In genomic region chr19:1742989-1743696, GRCh38 we compare ENCODE assay signal across 28 cellular contexts. TPM values are rescaled to one million over a fixed set of nuclear protein-coding genes. Genes with fewer than 3 reads are reported as not detected.
DNase-seq lines count a peak whose midpoint lies in the region; ATAC-seq, FAIRE-seq and TF ChIP-seq lines count a peak whose summit lies in the region.
"Had no signal": no experiment of that assay in that cellular context is flagged by ENCODE, and none has a peak within 500 bp of the region (broad histone marks: within the 10 kb centered on the region; RNA-seq: fewer than 3 reads in every experiment).

No MANE protein-coding gene starts in this region.

- H4K8ac ChIP-seq in H1 (ENCODE audit: extremely low read depth, insufficient read depth, low read length), result no peak overlapping the region; the same call in 1 of the 2 replicates

- H3K36me3 ChIP-seq in HepG2 (replicated peaks in 1 of 2; ENCODE audit: control insufficient read depth in 1 of 2, insufficient read depth in 2 of 2, low read length in 2 of 2) (no peaks in the 10 kb centered on the region), right lobe of liver (no peaks in the 10 kb centered on the region), HEK293 (ENCODE audit: control insufficient read depth in 2 of 2, insufficient read depth in 1 of 2, low read length in 2 of 2) (no peaks in the 10 kb centered on the region), H1 (ENCODE audit: control insufficient read depth in 2 of 4, insufficient read depth in 4 of 4, low read length in 3 of 4) (no peaks in the 10 kb centered on the region), right atrium auricular region (no peaks in the 10 kb centered on the region)
- H3K36me3 ChIP-seq: BE2C, BLaER1 had no signal

- H2AFZ ChIP-seq in HepG2 (ENCODE audit: low read length) (no peak overlapping the region), H1 (ENCODE audit: low read length) (no peak overlapping the region)

- no peak overlapping the region for H3K4ac ChIP-seq in H1 (replicated peaks; ENCODE audit: insufficient read length, low read depth, low read length)

- H3K27ac ChIP-seq in HepG2 (ENCODE audit: extremely low read length, insufficient read depth, low read length) (no peak overlapping the region), right lobe of liver (no peak overlapping the region), HEK293 (ENCODE audit: extremely low read depth, low read depth, low read length) (no peak overlapping the region), H1 (ENCODE audit: low read depth, low read length) (no peak overlapping the region), right atrium auricular region (no peak overlapping the region)
- H3K27ac ChIP-seq: 22Rv1, BLaER1 had no signal

- no peak overlapping the region for H2AK5ac ChIP-seq in H1 (ENCODE audit: low read depth, low read length)

- peaks cover 7 to 48% of the 10 kb centered on the region in 2 experiments for H3K27me3 ChIP-seq in HepG2 (ENCODE audit: control insufficient read depth in 1 of 2, insufficient read depth in 2 of 2, low read length in 2 of 2)
- H3K27me3 ChIP-seq in right lobe of liver, result peaks cover 4 to 20% of the 10 kb centered on the region in 2 donors
- H3K27me3 ChIP-seq in H1 (replicated peaks in 1 of 4; ENCODE audit: control insufficient read depth in 3 of 4, extremely low read depth in 1 of 4, insufficient read depth in 3 of 4, low read length in 3 of 4), result peaks cover 23 to 42% (median 36%) of the 10 kb centered on the region in 4 experiments
- peaks cover 23 to 38% of the 10 kb centered on the region in 2 donors for H3K27me3 ChIP-seq in right atrium auricular region

- H3K9ac ChIP-seq in HepG2 (ENCODE audit: insufficient read depth, low read depth, low read length), result no peak overlapping the region
- no peak overlapping the region for H3K9ac ChIP-seq in H1 (replicated peaks in 1 of 4; ENCODE audit: extremely low read depth in 1 of 4, low read depth in 3 of 4, low read length in 3 of 4)
- H3K9ac ChIP-seq: BLaER1 had no signal

- H4K20me1 ChIP-seq in HepG2 (ENCODE audit: insufficient read depth, low read length) (no peaks in the 10 kb centered on the region), H1 (replicated peaks in 1 of 2; ENCODE audit: control insufficient read depth in 1 of 2, insufficient read depth in 2 of 2, low read length in 2 of 2) (peaks cover 0 to 4% of the 10 kb centered on the region in 2 experiments)

- FAIRE-seq in HepG2 (lab: Jason Lieb, UNC) (no peak), H1 (lab: Jason Lieb, UNC) (no peak)
- FAIRE-seq: G401.6, GM12891, GM19239 had no signal

- in situ Hi-C loops in HepG2 (cut with HindIII; ENCODE audit: extremely low pct_ligation_motif_present, low pct_unique_long_range_greater_than_20kb), result no loop called here

- POLR2A ChIA-PET in HepG2 (lab: Yijun Ruan, JAX) (no interaction called here), HEK293 (lab: Yijun Ruan, JAX) (no interaction called here), H1 (lab: Charles Lee; ENCODE audit: partially characterized antibody) (interaction anchor here (1.2 to 2.1 kb wide), 2 partner anchors 9 to 92 kb away, joined by 3 to 6 read pairs; no protein-coding TSS in a partner anchor)

- intact Hi-C loops in HepG2 (cut with micrococcal nuclease; ENCODE audit: unreplicated experiment), result no loop called here
- intact Hi-C loops in right lobe of liver (cut with DNase I), result no loop called here

- H2BK120ac ChIP-seq in H1 (replicated peaks; ENCODE audit: low read depth, low read length), result no peak overlapping the region

- H2BK20ac ChIP-seq in H1 (ENCODE audit: low read length), result no peak overlapping the region

- no peak for DNase-seq in HepG2 (ENCODE audit: low spot score)
- DNase-seq in right lobe of liver, result no peak
- no peak for DNase-seq in H1 (ENCODE audit: low read depth in 1 of 2, low spot score in 2 of 2)
- no peak for DNase-seq in activated CD4-positive, alpha-beta T cell treated with anti-CD3 and anti-CD28 coated beads, Interleukin-2, amount 50 U/mL, for 1 hour
- DNase-seq in right atrium auricular region (ENCODE audit: low spot score), result no peak
- DNase-seq in DMS53 treated with DMSO at 0.1 percent for 48 hours (lab: John Stamatoyannopoulos, UW; ENCODE audit: unreplicated experiment), result no peak
- DNase-seq: ACHN; BE2C; C1 segment of cervical spinal cord; CD4-positive, CD25-positive, alpha-beta regulatory T cell; CD8-positive, alpha-beta memory T cell; COR-L47; DMS 273 treated with DMSO at 0.1 percent for 48 hours; DMS153; DMS53; DMS79 treated with DMSO at 0.1 percent for 48 hours; GF-D8 had no signal

- TF ChIP-seq POLR2A in HepG2 (IDR thresholded peaks at IDR 0.05; ENCODE audit: insufficient read depth in 1 of 2, low read depth in 2 of 2, low read length in 2 of 2) (no peak), right lobe of liver (IDR thresholded peaks at IDR 0.05) (no peak), H1 (IDR thresholded peaks at IDR 0.05; ENCODE audit: control extremely low read depth in 1 of 2, low read depth in 2 of 2, low read length in 2 of 2) (no peak)

- TF ChIP-seq RAD21 in HepG2 (CRISPR knock-in tag; IDR thresholded peaks at IDR 0.05) (no peak), H1 (IDR thresholded peaks at IDR 0.05 in 1 of 2, conservative IDR thresholded peaks at IDR 0.05 in 1 of 2; ENCODE audit: low read depth in 2 of 2, low read length in 2 of 2) (no peak)

- no peak overlapping the region for H3K18ac ChIP-seq in H1 (ENCODE audit: extremely low read depth, low read length)

- H2BK12ac ChIP-seq in H1 (ENCODE audit: low read depth, low read length), result 0 out of 2 replicates have a peak overlapping the region, but pooled peaks have one; percentile 9

- H3K79me2 ChIP-seq in HepG2 (ENCODE audit: insufficient read depth, low read length), result no peaks in the 10 kb centered on the region
- H3K79me2 ChIP-seq in H1 (ENCODE audit: control insufficient read depth in 1 of 2, insufficient read depth in 2 of 2, low read length in 2 of 2), result no peaks in the 10 kb centered on the region

- 50% methylated on average over 16 of the region's 34 CpGs for WGBS in HepG2 (ENCODE audit: low lambda C conversion rate)
- 65% methylated on average over 10 of the region's 34 CpGs for WGBS in right lobe of liver (ENCODE audit: insufficient coverage, low coverage, low lambda C conversion rate, missing lambda C conversion rate)
- WGBS in H1 (ENCODE audit: extremely low coverage in 1 of 2, insufficient coverage in 1 of 2, insufficient read length in 1 of 2, insufficient replicate concordance in 2 of 2, low coverage in 1 of 2, low lambda C conversion rate in 2 of 2, missing lambda C conversion rate in 1 of 2), 2 experiments, result 87% methylated on average over 34 of the region's 34 CpGs; no CpG with 5 or more reads in 1 of the 2 experiments

- H3K14ac ChIP-seq in H1 (ENCODE audit: insufficient read length), result no peak overlapping the region

- H3K9me3 ChIP-seq in HepG2 (ENCODE audit: low read length) (no peaks in the 10 kb centered on the region), right lobe of liver (no peaks in the 10 kb centered on the region), HEK293 (ENCODE audit: control insufficient read depth, insufficient read depth, low read depth, low read length) (no peaks in the 10 kb centered on the region), H1 (ENCODE audit: insufficient read depth in 2 of 2, low read depth in 1 of 2, low read length in 1 of 2) (peaks cover 0 to 3% of the 10 kb centered on the region in 2 experiments; a peak in 1 of 4 replicates), right atrium auricular region (peaks cover 0 to 8% of the 10 kb centered on the region in 2 donors)
- H3K9me3 ChIP-seq: BE2C had no signal

- TF ChIP-seq CTCF in HepG2 (CRISPR knock-in tag; IDR thresholded peaks at IDR 0.05) (no peak), right lobe of liver (IDR thresholded peaks at IDR 0.05) (no peak), HEK293 (tag by site-specific recombination; IDR thresholded peaks at IDR 0.05) (no peak), H1 (IDR thresholded peaks at IDR 0.05; ENCODE audit: control extremely low read depth in 1 of 3, insufficient read depth in 1 of 3, low read depth in 1 of 3, low read length in 3 of 3) (no peak), right atrium auricular region (IDR thresholded peaks at IDR 0.05) (no peak)

- H3K79me1 ChIP-seq in H1 (ENCODE audit: low read depth, low read length), result no peaks in the 10 kb centered on the region

- ATAC-seq in HepG2 (no peak), right lobe of liver (no peak)

- CTCF ChIA-PET in HepG2 (lab: Yijun Ruan, JAX; ENCODE audit: low intra/inter-chr PET ratio, low total read pairs), result no interaction called here
- CTCF ChIA-PET in HEK293 (lab: Yijun Ruan, JAX), result interaction anchor here (2.0 kb wide), 1 partner anchor 71 kb away, joined by 6 read pairs; no protein-coding TSS in a partner anchor
- CTCF ChIA-PET in H1 (lab: Charles Lee; ENCODE audit: partially characterized antibody), result interaction anchor here (1.4 to 5.2 kb wide), 3 partner anchors 24 to 69 kb away, joined by 6 to 26 read pairs (median 7); no protein-coding TSS in a partner anchor

- no TSS peak for BruUV-seq in HepG2 (replicated peaks; lab: Mats Ljungman, UMichigan)

- H4K91ac ChIP-seq in H1 (replicated peaks; ENCODE audit: insufficient read length, low read length), result no peak overlapping the region

- TF ChIP-seq EP300 in HepG2 (IDR thresholded peaks at IDR 0.05; ENCODE audit: low read depth in 2 of 2, low read length in 2 of 2) (no peak), HepG2 (CRISPR knock-in tag; IDR thresholded peaks at IDR 0.05; ENCODE audit: borderline replicate concordance) (no peak), H1 (IDR thresholded peaks at IDR 0.05; ENCODE audit: borderline replicate concordance in 1 of 2, low read depth in 2 of 2, low read length in 2 of 2) (no peak)

- H3K23ac ChIP-seq in H1 (ENCODE audit: insufficient read length), result no peak overlapping the region

- peaks cover 5% of the 10 kb centered on the region; the same call in 1 of the 2 replicates for H3K23me2 ChIP-seq in H1 (ENCODE audit: low read depth, low read length)

- no peak overlapping the region for H2BK15ac ChIP-seq in H1 (ENCODE audit: low read length)

- H4K5ac ChIP-seq in H1 (ENCODE audit: insufficient read length, low read depth, low read length), result no peak overlapping the region

- no peak overlapping the region for H2BK5ac ChIP-seq in H1 (ENCODE audit: low read depth, low read length)

- no peak overlapping the region for H3K56ac ChIP-seq in H1 (replicated peaks; ENCODE audit: insufficient read length, low read depth, low read length)

- H3K4me3 ChIP-seq in HepG2 (replicated peaks in 1 of 3; ENCODE audit: insufficient read depth in 1 of 3, low read depth in 2 of 3, low read length in 3 of 3) (no peak overlapping the region), right lobe of liver (no peak overlapping the region), HEK293 (ENCODE audit: low read depth, low read length) (no peak overlapping the region), H1 (ENCODE audit: extremely low read depth in 1 of 4, insufficient read depth in 2 of 4, low read depth in 3 of 4, low read length in 4 of 4) (no peak overlapping the region), right atrium auricular region (no peak overlapping the region)
- H3K4me3 ChIP-seq: BLaER1 had no signal

- H3K4me2 ChIP-seq in HepG2 (ENCODE audit: low read depth, low read length) (no peak overlapping the region), H1 (ENCODE audit: insufficient read depth in 1 of 2, low read depth in 2 of 2, low read length in 2 of 2) (no peak overlapping the region)
- H3K4me2 ChIP-seq: BLaER1 had no signal

- H3K4me1 ChIP-seq in HepG2 (ENCODE audit: insufficient read depth, low read length) (0 out of 2 replicates have a peak, but pooled peaks cover 12% of the 10 kb centered on the region), right lobe of liver (no peaks in the 10 kb centered on the region), HEK293 (ENCODE audit: control insufficient read depth, insufficient read depth, low read length) (peaks cover 9% of the 10 kb centered on the region; the same call in 1 of the 2 replicates), H1 (replicated peaks in 1 of 4; ENCODE audit: control insufficient read depth in 3 of 4, insufficient read depth in 4 of 4, low read length in 3 of 4) (peaks cover 0 to 31% (median 23%) of the 10 kb centered on the region in 4 experiments; a peak in 6 of 7 replicates), right atrium auricular region (peaks cover 0 to 4% of the 10 kb centered on the region in 2 donors)
- H3K4me1 ChIP-seq: BE2C had no signal

RNA-seq across cellular contexts. Expression of gene ONECUT3, which starts 10.2 kb away (rescaled TPM):
- not detected in 2 replicates for total RNA-seq in HepG2 (2016; rRNA removed; fragmentation: Illumina TruSeq; extraction: Trizol)
- not detected in 2 replicates for total RNA-seq in HepG2 (2016; cell fraction: cytosol; rRNA removed; fragmentation: Illumina TruSeq; extraction: Trizol; ENCODE audit: low read depth)
- total RNA-seq in HepG2 (2016; cell fraction: insoluble cytoplasmic fraction; rRNA removed; fragmentation: Illumina TruSeq; extraction: Trizol), result not detected in 2 replicates
- not detected in 2 replicates for total RNA-seq in HepG2 (2016; cell fraction: membrane; rRNA removed; fragmentation: Illumina TruSeq; extraction: Trizol)
- total RNA-seq in HepG2 (2016; cell fraction: nucleus; rRNA removed; fragmentation: Illumina TruSeq; extraction: Trizol), result not detected in 2 replicates
- polyA plus RNA-seq in HepG2 (2011; rRNA removed), result under 0.01 and 0.01 TPM in 2 replicates
- polyA plus RNA-seq in HepG2 (2011; cell fraction: cytosol; rRNA removed), result 0.01 TPM in 1 of 2 replicates, not detected in the other
- 0.03 TPM in 1 of 2 replicates, not detected in the other for polyA plus RNA-seq in HepG2 (2011; cell fraction: nucleus; rRNA removed)
- polyA plus RNA-seq in HepG2 (2012), result not detected in 2 replicates
- polyA plus RNA-seq in HepG2 (2016; cell fraction: cytosol; fragmentation: Illumina TruSeq; extraction: Trizol; ENCODE audit: low read depth), result not detected in 2 replicates
- 0.02 TPM in 1 of 2 replicates, not detected in the other for polyA plus RNA-seq in HepG2 (2016; cell fraction: insoluble cytoplasmic fraction; fragmentation: Illumina TruSeq; extraction: Trizol; ENCODE audit: low read depth)
- not detected in 2 replicates for polyA plus RNA-seq in HepG2 (2016; cell fraction: membrane; fragmentation: Illumina TruSeq; extraction: Trizol; ENCODE audit: low read depth)
- polyA plus RNA-seq in HepG2 (2016; cell fraction: nucleus; fragmentation: Illumina TruSeq; extraction: Trizol; ENCODE audit: insufficient read depth, low read depth), result not detected in 2 replicates
- polyA minus RNA-seq in HepG2 (2011; rRNA and poly(A)+ RNA removed; ENCODE audit: low replicate concordance), result not detected in 2 replicates
- polyA minus RNA-seq in HepG2 (2011; cell fraction: cytosol; rRNA and poly(A)+ RNA removed), result not detected in 2 replicates
- polyA minus RNA-seq in HepG2 (2011; cell fraction: nucleus; rRNA and poly(A)+ RNA removed), result not detected in 2 replicates
- not detected for total RNA-seq in right lobe of liver
- not detected in 2 replicates for total RNA-seq in H1 (2021; fragmentation: NEBNext Ultra II Directional; extraction: Animal tissue kit (Norgen Biotek cat#: 25700))
- not detected in 2 replicates for polyA plus RNA-seq in H1 (2011; rRNA removed)
- polyA plus RNA-seq in H1 (2011; cell fraction: cytosol; rRNA removed), result not detected
- not detected for polyA plus RNA-seq in H1 (2011; cell fraction: nucleus; rRNA removed)
- polyA plus RNA-seq in H1 (2012, experiment 1 of 2), result 0.04 TPM in 1 of 4 replicates, not detected in the others
- 0.01 TPM for polyA plus RNA-seq in H1 (2012, experiment 2 of 2)
- polyA plus RNA-seq in H1 (2013, experiment 1 of 2), result not detected
- not detected for polyA plus RNA-seq in H1 (2013, experiment 2 of 2)
- not detected in 2 replicates for polyA minus RNA-seq in H1 (2011; rRNA and poly(A)+ RNA removed)
- not detected for polyA minus RNA-seq in H1 (2011; cell fraction: cytosol; rRNA and poly(A)+ RNA removed)
- not detected for polyA minus RNA-seq in H1 (2011; cell fraction: nucleus; rRNA and poly(A)+ RNA removed)
- not detected for total RNA-seq in right atrium auricular region
- total RNA-seq: A172; A673; CD4-positive, alpha-beta memory T cell; CD4-positive, CD25-positive, alpha-beta regulatory T cell; CD8-positive, alpha-beta memory T cell had no signal
- polyA plus RNA-seq: AG04450; CD14-positive monocyte; CD4-positive, alpha-beta memory T cell; CD4-positive, CD25-positive, alpha-beta regulatory T cell; CD8-positive, alpha-beta memory T cell had no signal

Comparison
In these comparisons a context has a peak if more than half of its experiments do, and no peak if none do; other contexts are left out.
1. Of the 63 proteins assayed by ChIP-seq in both HepG2 and HEK293: peak only in HepG2: ZNF629; only in HEK293: ZBTB8A; in both: none; in neither: 61.